8 cellular contexts compared by ENCODE assay signal in the genomic region with DNA sequence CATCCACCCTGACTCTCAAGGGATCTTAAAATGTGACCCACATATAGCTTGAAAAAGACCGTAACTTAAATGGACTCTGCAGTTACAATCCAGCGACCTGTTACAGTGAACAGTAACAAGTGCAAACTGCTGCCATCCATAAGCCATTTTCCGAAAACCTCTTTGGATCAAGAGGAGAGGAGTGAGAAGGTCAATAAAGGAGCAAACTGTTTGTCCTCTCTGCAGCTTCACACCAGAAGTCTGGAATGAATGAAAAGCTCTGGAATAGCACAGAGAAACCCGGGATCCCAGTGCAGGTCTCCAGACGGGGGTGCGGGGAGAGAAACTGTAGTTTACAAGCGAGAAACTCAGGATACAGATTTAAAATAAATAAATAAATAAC. TPM values are rescaled to one million over a fixed set of nuclear protein-coding genes. Genes with fewer than 3 reads are reported as not detected.
DNase-seq lines count a peak whose midpoint lies in the region; ATAC-seq and TF ChIP-seq lines count a peak whose summit lies in the region.

No MANE protein-coding gene starts in this region.

- H3K4me1 Mint-ChIP-seq in activated CD4-positive, alpha-beta T cell treated with anti-CD3 and anti-CD28 coated beads for 36 hours: peaks cover 27% of the 10 kb centered on the region
- peaks cover 22% of the 10 kb centered on the region for H3K4me1 Mint-ChIP-seq in endothelial cell (ENCODE audit: unreplicated experiment)
- peaks cover 29 to 42% of the 10 kb centered on the region in 2 donors for H3K4me1 Mint-ChIP-seq in natural killer cell treated with Interleukin-12 subunit alpha and Interleukin-12 subunit beta and Interleukin-15 and Interleukin-18, amount 100 ng/mL, for 72 hours (ENCODE audit: low read depth in 2 of 2)

- CTCF ChIA-PET in activated CD4-positive, alpha-beta T cell treated with anti-CD3 and anti-CD28 coated beads for 36 hours (lab: Charles Lee): no interaction called here
- CTCF ChIA-PET in Panc1 (lab: Charles Lee): no interaction called here

- H3K4me3 ChIP-seq in Panc1 (ENCODE audit: low read depth in 2 of 2, low read length in 2 of 2): peak overlapping the region; percentile 59 to 62

- peak overlapping the region; percentile 91 for H3K4me3 Mint-ChIP-seq in activated CD4-positive, alpha-beta T cell treated with anti-CD3 and anti-CD28 coated beads for 36 hours
- H3K4me3 Mint-ChIP-seq in endothelial cell (ENCODE audit: unreplicated experiment): peak overlapping the region; percentile 98
- peak overlapping the region; percentile 95 for H3K4me3 Mint-ChIP-seq in natural killer cell treated with Interleukin-12 subunit alpha and Interleukin-12 subunit beta and Interleukin-15 and Interleukin-18, amount 100 ng/mL, for 72 hours

- TF ChIP-seq CTCF in Panc1 (IDR thresholded peaks at IDR 0.05) (no peak), endothelial cell (IDR thresholded peaks at IDR 0.05; ENCODE audit: unreplicated experiment) (no peak)

- no peaks in the 10 kb centered on the region; the same call in 1 of the 2 replicates for H3K4me1 ChIP-seq in Panc1 (ENCODE audit: control insufficient read depth, insufficient read depth, low read length)

- H3K27me3 Mint-ChIP-seq in activated CD4-positive, alpha-beta T cell treated with anti-CD3 and anti-CD28 coated beads for 36 hours: peaks cover 2% of the 10 kb centered on the region
- H3K27me3 Mint-ChIP-seq in endothelial cell (ENCODE audit: unreplicated experiment): peaks cover 10% of the 10 kb centered on the region
- peaks cover 0 to 6% of the 10 kb centered on the region in 2 donors for H3K27me3 Mint-ChIP-seq in natural killer cell treated with Interleukin-12 subunit alpha and Interleukin-12 subunit beta and Interleukin-15 and Interleukin-18, amount 100 ng/mL, for 72 hours

- no peaks in the 10 kb centered on the region for H3K9me3 ChIP-seq in Panc1 (ENCODE audit: control insufficient read depth, insufficient read depth, low read depth, low read length)

- in situ Hi-C loops in Panc1 (cut with HindIII; ENCODE audit: low pct_unique_long_range_greater_than_20kb, low sequenced_read_pairs): no loop called here

- peak overlapping the region; percentile 66 for H3K27ac Mint-ChIP-seq in activated CD4-positive, alpha-beta T cell treated with anti-CD3 and anti-CD28 coated beads for 36 hours
- no peak overlapping the region for H3K27ac Mint-ChIP-seq in endothelial cell (ENCODE audit: unreplicated experiment)
- H3K27ac Mint-ChIP-seq in natural killer cell treated with Interleukin-12 subunit alpha and Interleukin-12 subunit beta and Interleukin-15 and Interleukin-18, amount 100 ng/mL, for 72 hours: peak overlapping the region; percentile 69 to 95

- POLR2A ChIA-PET in activated CD4-positive, alpha-beta T cell treated with anti-CD3 and anti-CD28 coated beads for 36 hours (lab: Charles Lee): interaction anchor here (0.7 kb wide), 1 partner anchor 23 kb away, joined by 3 read pairs; no protein-coding TSS in a partner anchor
- POLR2A ChIA-PET in Panc1 (lab: Charles Lee): no interaction called here

- DNase-seq in activated CD4-positive, alpha-beta T cell treated with anti-CD3 and anti-CD28 coated beads for 36 hours: no peak
- no peak for DNase-seq in activated CD4-positive, alpha-beta T cell treated with anti-CD3 and anti-CD28 coated beads, Interleukin-2, amount 50 U/mL, for 4 hours
- DNase-seq in Panc1 (ENCODE audit: low read depth, low spot score) (no peak), endothelial cell (ENCODE audit: low spot score) (no peak), NCI-H2107 (lab: John Stamatoyannopoulos, UW) (no peak), NK-92 (lab: John Stamatoyannopoulos, UW; ENCODE audit: unreplicated experiment) (no peak)
- no peak for DNase-seq in natural killer cell treated with Interleukin-12 subunit alpha and Interleukin-12 subunit beta and Interleukin-15 and Interleukin-18, amount 100 ng/mL, for 72 hours (ENCODE audit: low spot score)

- no peaks in the 10 kb centered on the region for H3K9me3 Mint-ChIP-seq in activated CD4-positive, alpha-beta T cell treated with anti-CD3 and anti-CD28 coated beads for 36 hours (ENCODE audit: low read depth)
- H3K9me3 Mint-ChIP-seq in endothelial cell (ENCODE audit: unreplicated experiment): no peaks in the 10 kb centered on the region
- peaks cover 4% of the 10 kb centered on the region for H3K9me3 Mint-ChIP-seq in natural killer cell treated with Interleukin-12 subunit alpha and Interleukin-12 subunit beta and Interleukin-15 and Interleukin-18, amount 100 ng/mL, for 72 hours

- no peaks in the 10 kb centered on the region for H3K27me3 ChIP-seq in Panc1 (ENCODE audit: control insufficient read depth, insufficient read depth, low read length)

- intact Hi-C loops in activated CD4-positive, alpha-beta T cell treated with anti-CD3 and anti-CD28 coated beads for 36 hours (cut with DNase I, micrococcal nuclease): loop anchor here in 1 of 2 experiments (5.0 to 10.0 kb wide), 3 partner anchors 368 to 862 kb away; partner anchors contain the start of genes CCDC171 and SNAPC3
- intact Hi-C loops in Panc1 (cut with micrococcal nuclease; ENCODE audit: unreplicated experiment): no loop called here

- BruUV-seq in Panc1 (replicated peaks; lab: Mats Ljungman, UMichigan): no TSS peak

- no peaks in the 10 kb centered on the region for H3K36me3 ChIP-seq in Panc1 (ENCODE audit: control insufficient read depth, insufficient read depth, low read length)

- H3K27ac ChIP-seq in Panc1 (ENCODE audit: low read length): 0 out of 2 replicates have a peak overlapping the region, but pooled peaks have one; percentile 29

- ATAC-seq in activated CD4-positive, alpha-beta T cell treated with anti-CD3 and anti-CD28 coated beads for 36 hours: no peak
- ATAC-seq in Panc1: no peak
- ATAC-seq in natural killer cell treated with Interleukin-12 subunit alpha and Interleukin-12 subunit beta and Interleukin-15 and Interleukin-18, amount 100 ng/mL, for 72 hours: no peak
- ATAC-seq in HG02973 (IDR thresholded peaks at IDR 0.05; ENCODE audit: unreplicated experiment): no peak

- peaks cover 8% of the 10 kb centered on the region for H3K36me3 Mint-ChIP-seq in activated CD4-positive, alpha-beta T cell treated with anti-CD3 and anti-CD28 coated beads for 36 hours (ENCODE audit: low read depth)
- peaks cover 10% of the 10 kb centered on the region for H3K36me3 Mint-ChIP-seq in endothelial cell (ENCODE audit: low read depth, unreplicated experiment)
- peaks cover 10% of the 10 kb centered on the region for H3K36me3 Mint-ChIP-seq in natural killer cell treated with Interleukin-12 subunit alpha and Interleukin-12 subunit beta and Interleukin-15 and Interleukin-18, amount 100 ng/mL, for 72 hours

RNA-seq across cellular contexts. Expression of gene ZDHHC21, which starts 0.7 kb away (rescaled TPM):
- 1 to 10 TPM; 5.1 TPM for total RNA-seq in activated CD4-positive, alpha-beta T cell treated with anti-CD3 and anti-CD28 coated beads for 36 hours
- total RNA-seq in Panc1 (2021; ENCODE audit: unreplicated experiment): 3.4 TPM
- 1.1 TPM for polyA plus RNA-seq in Panc1 (2012; ENCODE audit: insufficient read length)
- total RNA-seq in endothelial cell (ENCODE audit: unreplicated experiment): 16.5 TPM
- total RNA-seq in natural killer cell treated with Interleukin-12 subunit alpha and Interleukin-12 subunit beta and Interleukin-15 and Interleukin-18, amount 100 ng/mL, for 72 hours: 10 to 100 TPM; 12.0 to 12.8 TPM

RNA-seq across cellular contexts. Expression of gene CER1, which starts 30.0 kb away (rescaled TPM):
- not detected for total RNA-seq in activated CD4-positive, alpha-beta T cell treated with anti-CD3 and anti-CD28 coated beads for 36 hours
- total RNA-seq in Panc1 (2021; ENCODE audit: unreplicated experiment) (not detected), endothelial cell (ENCODE audit: unreplicated experiment) (5.2 TPM)
- not detected for polyA plus RNA-seq in Panc1 (2012; ENCODE audit: insufficient read length)
- total RNA-seq in natural killer cell treated with Interleukin-12 subunit alpha and Interleukin-12 subunit beta and Interleukin-15 and Interleukin-18, amount 100 ng/mL, for 72 hours: not detected
